Comparison of ENCODE assay signal across 6 cellular contexts in the genomic region with DNA sequence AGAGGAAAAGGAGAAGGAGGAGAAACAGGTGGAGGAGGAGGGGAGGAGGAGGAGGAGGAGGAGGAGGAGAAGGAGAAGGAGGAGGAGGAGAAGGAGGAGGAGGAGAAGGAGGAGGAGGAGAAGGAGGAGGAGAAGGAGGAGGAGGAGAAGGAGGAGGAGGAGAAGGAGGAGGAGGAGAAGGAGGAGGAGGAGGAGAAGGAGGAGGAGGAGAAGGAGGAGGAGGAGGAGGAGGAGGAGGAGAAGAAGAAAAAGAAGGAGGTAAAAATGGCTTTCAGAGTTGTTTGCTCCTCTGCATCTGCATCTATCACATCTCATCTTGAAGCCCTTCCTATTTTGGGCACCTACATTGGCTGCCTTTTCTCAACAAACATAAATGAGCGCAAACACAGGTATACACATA. TPM values are rescaled to one million over a fixed set of nuclear protein-coding genes. Genes with fewer than 3 reads are reported as not detected.
"Had no signal": no experiment of that assay in that cellular context is flagged by ENCODE, and none has a peak within 500 bp of the region (broad histone marks: within the 10 kb centered on the region; RNA-seq: fewer than 3 reads in every experiment).

No MANE protein-coding gene starts in this region.

RNA-seq across cellular contexts. Expression of a gene that starts 35.0 kb away (rescaled TPM):
- total RNA-seq: cardiac septum, dermis blood vessel endothelial cell, fibroblast of lung, fibroblast of villous mesenchyme, gastroesophageal sphincter, glomerular endothelial cell had no signal
- polyA plus RNA-seq: fibroblast of lung had no signal
